1 cellular context compared by ENCODE assay signal in genomic region chr5:43432486-43433365, GRCh38.
TF ChIP-seq lines count a peak whose summit lies in the region.

No MANE protein-coding gene starts in this region.

TF ChIP-seq in HepG2, 621 proteins besides CTCF, POLR2A, EP300 and RAD21 (continued from another document and continues in another):
- TF ChIP-seq TFAP4 (IDR thresholded peaks at IDR 0.05; ENCODE audit: borderline replicate concordance, low read depth) (peak; percentile 92), GATAD1 (CRISPR knock-in tag; IDR thresholded peaks at IDR 0.05) (peak; percentile 70; the same call in 1 of the 2 replicates), ATF6 (CRISPR knock-in tag; conservative IDR thresholded peaks at IDR 0.05) (no peak), ZNF235 (CRISPR knock-in tag; IDR thresholded peaks at IDR 0.05; ENCODE audit: borderline replicate concordance) (no peak), ONECUT2 (CRISPR knock-in tag; IDR thresholded peaks at IDR 0.05) (peak; percentile 41; the same call in 1 of the 2 replicates), PLRG1 (conservative IDR thresholded peaks at IDR 0.05) (no peak), POGK (CRISPR knock-in tag; conservative IDR thresholded peaks at IDR 0.05) (peak; percentile 82), GLMP (CRISPR knock-in tag; IDR thresholded peaks at IDR 0.05; ENCODE audit: borderline replicate concordance) (no peak), PITX1 (CRISPR knock-in tag; IDR thresholded peaks at IDR 0.05) (peak; percentile 93; the same call in 1 of the 2 replicates), ZNF558 (CRISPR knock-in tag; IDR thresholded peaks at IDR 0.05; ENCODE audit: borderline replicate concordance) (no peak; the same call in 1 of the 2 replicates), ZBTB20 (CRISPR knock-in tag; IDR thresholded peaks at IDR 0.05; ENCODE audit: borderline replicate concordance, low read depth) (peak; percentile 70), RNF219 (CRISPR knock-in tag; IDR thresholded peaks at IDR 0.05) (no peak), GABPB1 (CRISPR knock-in tag; IDR thresholded peaks at IDR 0.05) (no peak; the same call in 1 of the 2 replicates), ARHGAP35 (CRISPR knock-in tag; IDR thresholded peaks at IDR 0.05; ENCODE audit: borderline replicate concordance) (no peak), ZNF770 (CRISPR knock-in tag; IDR thresholded peaks at IDR 0.05) (peak; percentile 56), DRAP1 (CRISPR knock-in tag; IDR thresholded peaks at IDR 0.05) (no peak), HIC2 (CRISPR knock-in tag; IDR thresholded peaks at IDR 0.05; ENCODE audit: low read depth) (peak; percentile 69; the same call in 1 of the 2 replicates), STAG1 (CRISPR knock-in tag; IDR thresholded peaks at IDR 0.05) (peak; percentile 23; the same call in 1 of the 2 replicates), LCORL (IDR thresholded peaks at IDR 0.05) (no peak), LCORL (CRISPR knock-in tag; IDR thresholded peaks at IDR 0.05) (peak; percentile 95), ZNF264 (CRISPR knock-in tag; IDR thresholded peaks at IDR 0.05) (peak; percentile 84), ZNF761 (CRISPR knock-in tag; conservative IDR thresholded peaks at IDR 0.05) (0 out of 2 replicates have a peak, but pooled peaks have one; percentile 42), ARID3A (IDR thresholded peaks at IDR 0.05; ENCODE audit: low read depth, low read length) (peak; percentile 57; the same call in 1 of the 2 replicates), SNAPC4 (CRISPR knock-in tag; IDR thresholded peaks at IDR 0.05) (no peak), NR0B2 (CRISPR knock-in tag; IDR thresholded peaks at IDR 0.05) (no peak), ZNF800 (CRISPR knock-in tag; IDR thresholded peaks at IDR 0.05) (0 out of 2 replicates have a peak, but pooled peaks have one; percentile 32), HNRNPK (IDR thresholded peaks at IDR 0.05; ENCODE audit: low read depth, low read length, poor library complexity, severe bottlenecking) (no peak), GLI4 (CRISPR knock-in tag; IDR thresholded peaks at IDR 0.05; ENCODE audit: borderline replicate concordance) (no peak), ZNF446 (CRISPR knock-in tag; IDR thresholded peaks at IDR 0.05) (no peak), DPF2 (CRISPR knock-in tag; IDR thresholded peaks at IDR 0.05; ENCODE audit: borderline replicate concordance, low read depth) (peak; percentile 97)
